Comparison of ENCODE assay signal across 7 cellular contexts in the genomic region with DNA sequence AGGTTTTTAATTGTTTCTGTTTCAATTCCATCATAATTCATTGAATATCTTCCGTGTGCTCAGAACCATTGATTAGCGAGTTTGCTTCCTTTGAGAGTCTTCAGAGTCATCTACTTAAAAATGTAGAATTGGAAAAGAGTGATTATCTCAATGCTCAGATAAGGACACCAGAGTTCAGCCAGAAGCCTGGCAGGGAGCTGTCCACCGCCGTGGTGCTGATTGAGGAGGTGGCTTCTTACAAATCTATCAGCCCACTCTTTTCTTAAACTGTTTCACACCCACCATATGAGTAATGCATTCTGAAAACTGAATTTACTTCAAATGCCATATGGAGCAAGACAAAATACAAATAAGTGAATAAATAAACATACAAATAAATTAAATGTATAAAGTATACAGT.
DNase-seq lines count a peak whose midpoint lies in the region; ATAC-seq and TF ChIP-seq lines count a peak whose summit lies in the region.

No MANE protein-coding gene starts in this region.

- H3K4me3 ChIP-seq in fibroblast of the aortic adventitia (ENCODE audit: low read depth, low read length) (no peak overlapping the region), retinal pigment epithelial cell (ENCODE audit: low read length) (no peak overlapping the region)

- TF ChIP-seq CTCF in fibroblast of the aortic adventitia (IDR thresholded peaks at IDR 0.05; ENCODE audit: insufficient read depth, low read length) (no peak), retinal pigment epithelial cell (conservative IDR thresholded peaks at IDR 0.05; ENCODE audit: low read depth, low read length) (no peak)

- DNase-seq in HEK293T (ENCODE audit: extremely low spot score) (peak; percentile 59), RPMI7951 (ENCODE audit: low read depth) (peak; percentile 29), fibroblast of the aortic adventitia (ENCODE audit: low read depth) (peak; percentile 67), retinal pigment epithelial cell (ENCODE audit: low read depth) (peak; percentile 14)

- POLR2A ChIA-PET in HEK293T (lab: Yijun Ruan, JAX): no interaction called here

- ATAC-seq in esophagus mucosa (no peak), GM18502 (IDR thresholded peaks at IDR 0.05; ENCODE audit: poor library complexity, unreplicated experiment) (no peak), GM19324 (IDR thresholded peaks at IDR 0.05; ENCODE audit: low FRiP score, unreplicated experiment) (no peak)

- CTCF ChIA-PET in HEK293T (lab: Yijun Ruan, JAX): no interaction called here

TF ChIP-seq in HEK293T, 16 proteins besides CTCF, POLR2A, EP300 and RAD21:
- TF ChIP-seq SP1 (IDR thresholded peaks at IDR 0.05) (no peak), LEF1 (IDR thresholded peaks at IDR 0.05; ENCODE audit: borderline replicate concordance) (no peak), BHLHE40 (IDR thresholded peaks at IDR 0.05; ENCODE audit: borderline replicate concordance) (no peak)

Comparison
In these comparisons a context has a peak if more than half of its experiments do, and no peak if none do; other contexts are left out.
1. DNase-seq: peak in every context shown above with its lines; median percentile 67 in fibroblast of the aortic adventitia; 59 in HEK293T; 29 in RPMI7951; 14 in retinal pigment epithelial cell.